Comparison of ENCODE assay signal across 1 cellular context in genomic region chr3:169772530-169772950, GRCh38.
TF ChIP-seq lines count a peak whose summit lies in the region.

No MANE protein-coding gene starts in this region.

TF ChIP-seq in K562, 482 proteins besides CTCF, POLR2A, EP300 and RAD21 (continues in another document):
- TF ChIP-seq SRSF1 (IDR thresholded peaks at IDR 0.05; ENCODE audit: low read depth, low read length) (no peak), NR1H2 (CRISPR knock-in tag; IDR thresholded peaks at IDR 0.05) (0 out of 2 replicates have a peak, but pooled peaks have one; percentile 26), FOXK2 (conservative IDR thresholded peaks at IDR 0.05 in 1 of 2, IDR thresholded peaks at IDR 0.05 in 1 of 2; ENCODE audit: low read depth in 2 of 2) (0 out of 4 replicates have a peak, but pooled peaks have one; percentile 1 to 7), STAT5B (CRISPR knock-in tag; IDR thresholded peaks at IDR 0.05) (no peak), KLF16 (IDR thresholded peaks at IDR 0.05) (no peak), KAT7 (CRISPR knock-in tag; IDR thresholded peaks at IDR 0.05; ENCODE audit: borderline replicate concordance) (no peak), MGA (IDR thresholded peaks at IDR 0.05) (peak; percentile 88; the same call in 1 of the 2 replicates), MEIS2 (IDR thresholded peaks at IDR 0.05; ENCODE audit: partially characterized antibody) (peak; percentile 41), EP400 (IDR thresholded peaks at IDR 0.05) (0 out of 2 replicates have a peak, but pooled peaks have one; percentile 4), BRD4 (IDR thresholded peaks at IDR 0.05) (0 out of 2 replicates have a peak, but pooled peaks have one; percentile 20), ETV6 (IDR thresholded peaks at IDR 0.05; ENCODE audit: borderline replicate concordance in 1 of 2, low read depth in 2 of 2, low read length in 1 of 2) (0 out of 4 replicates have a peak, but pooled peaks of 1 of the 2 experiments have one; percentile 4), ETV6 (CRISPR knock-in tag; IDR thresholded peaks at IDR 0.05; ENCODE audit: borderline replicate concordance) (no peak), NRF1 (conservative IDR thresholded peaks at IDR 0.05 in 1 of 2, IDR thresholded peaks at IDR 0.05 in 1 of 2) (peak; percentile 93 to 94), MNT (conservative IDR thresholded peaks at IDR 0.05) (peak in 1 of 2 experiments; percentile 70; a peak in 3 of 4 replicates), ZNF318 (IDR thresholded peaks at IDR 0.05; ENCODE audit: borderline replicate concordance in 1 of 2, low read depth in 1 of 2) (0 out of 4 replicates have a peak, but pooled peaks of 1 of the 2 experiments have one; percentile 9), GATA2 (CRISPR knock-in tag; IDR thresholded peaks at IDR 0.05) (peak; percentile 12; the same call in 1 of the 2 replicates), CREB3 (tag; conservative IDR thresholded peaks at IDR 0.05; ENCODE audit: low read depth) (0 out of 2 replicates have a peak, but pooled peaks have one; percentile 27), L3MBTL2 (IDR thresholded peaks at IDR 0.05) (peak; percentile 11; the same call in 1 of the 2 replicates), STAG1 (CRISPR knock-in tag; IDR thresholded peaks at IDR 0.05; ENCODE audit: borderline replicate concordance) (no peak), CTBP1 (IDR thresholded peaks at IDR 0.05; ENCODE audit: borderline replicate concordance) (0 out of 2 replicates have a peak, but pooled peaks have one; percentile 35), ASH1L (IDR thresholded peaks at IDR 0.05; ENCODE audit: borderline replicate concordance, low read depth, partially characterized antibody) (peak; percentile 42)
- TF ChIP-seq, protein P1, sequence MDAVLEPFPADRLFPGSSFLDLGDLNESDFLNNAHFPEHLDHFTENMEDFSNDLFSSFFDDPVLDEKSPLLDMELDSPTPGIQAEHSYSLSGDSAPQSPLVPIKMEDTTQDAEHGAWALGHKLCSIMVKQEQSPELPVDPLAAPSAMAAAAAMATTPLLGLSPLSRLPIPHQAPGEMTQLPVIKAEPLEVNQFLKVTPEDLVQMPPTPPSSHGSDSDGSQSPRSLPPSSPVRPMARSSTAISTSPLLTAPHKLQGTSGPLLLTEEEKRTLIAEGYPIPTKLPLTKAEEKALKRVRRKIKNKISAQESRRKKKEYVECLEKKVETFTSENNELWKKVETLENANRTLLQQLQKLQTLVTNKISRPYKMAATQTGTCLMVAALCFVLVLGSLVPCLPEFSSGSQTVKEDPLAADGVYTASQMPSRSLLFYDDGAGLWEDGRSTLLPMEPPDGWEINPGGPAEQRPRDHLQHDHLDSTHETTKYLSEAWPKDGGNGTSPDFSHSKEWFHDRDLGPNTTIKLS (IDR thresholded peaks at IDR 0.05; ENCODE audit: borderline replicate concordance, low read depth), result peak; percentile 5; the same call in 1 of the 2 replicates
- TF ChIP-seq, protein P2, sequence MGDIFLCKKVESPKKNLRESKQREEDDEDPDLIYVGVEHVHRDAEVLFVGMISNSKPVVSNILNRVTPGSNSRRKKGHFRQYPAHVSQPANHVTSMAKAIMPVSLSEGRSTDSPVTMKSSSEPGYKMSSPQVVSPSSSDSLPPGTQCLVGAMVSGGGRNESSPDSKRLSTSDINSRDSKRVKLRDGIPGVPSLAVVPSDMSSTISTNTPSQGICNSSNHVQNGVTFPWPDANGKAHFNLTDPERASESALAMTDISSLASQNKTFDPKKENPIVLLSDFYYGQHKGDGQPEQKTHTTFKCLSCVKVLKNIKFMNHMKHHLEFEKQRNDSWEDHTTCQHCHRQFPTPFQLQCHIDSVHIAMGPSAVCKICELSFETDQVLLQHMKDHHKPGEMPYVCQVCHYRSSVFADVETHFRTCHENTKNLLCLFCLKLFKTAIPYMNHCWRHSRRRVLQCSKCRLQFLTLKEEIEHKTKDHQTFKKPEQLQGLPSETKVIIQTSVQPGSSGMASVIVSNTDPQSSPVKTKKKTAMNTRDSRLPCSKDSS (IDR thresholded peaks at IDR 0.05; ENCODE audit: low read depth, partially characterized antibody), result no peak
- TF ChIP-seq, protein P3, sequence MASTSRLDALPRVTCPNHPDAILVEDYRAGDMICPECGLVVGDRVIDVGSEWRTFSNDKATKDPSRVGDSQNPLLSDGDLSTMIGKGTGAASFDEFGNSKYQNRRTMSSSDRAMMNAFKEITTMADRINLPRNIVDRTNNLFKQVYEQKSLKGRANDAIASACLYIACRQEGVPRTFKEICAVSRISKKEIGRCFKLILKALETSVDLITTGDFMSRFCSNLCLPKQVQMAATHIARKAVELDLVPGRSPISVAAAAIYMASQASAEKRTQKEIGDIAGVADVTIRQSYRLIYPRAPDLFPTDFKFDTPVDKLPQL (IDR thresholded peaks at IDR 0.05; ENCODE audit: extremely low read depth, insufficient read length), result peak; percentile 16
